1 cellular context compared by ENCODE assay signal in the genomic region with DNA sequence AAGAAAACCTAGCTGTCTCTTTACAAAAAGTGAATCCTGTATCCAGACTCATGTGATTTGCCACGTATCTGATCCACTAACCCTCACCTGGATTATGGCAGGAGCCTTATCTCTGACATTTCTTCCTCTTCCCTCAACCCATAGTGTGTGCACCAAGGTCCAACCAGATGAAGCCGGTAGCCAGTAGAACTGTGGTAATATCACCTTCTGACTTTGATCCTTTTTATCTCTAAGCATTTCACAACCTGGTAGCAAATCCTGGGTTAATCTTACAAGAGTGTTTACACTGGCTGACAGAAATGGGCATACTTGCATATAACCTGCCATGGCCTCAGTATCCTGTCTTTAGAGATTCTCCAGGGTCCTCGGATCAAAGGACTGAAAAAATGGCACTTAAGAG.
TF ChIP-seq lines count a peak whose summit lies in the region.

No MANE protein-coding gene starts in this region.

TF ChIP-seq in HepG2, 621 proteins besides CTCF, POLR2A, EP300 and RAD21:
- TF ChIP-seq GATAD2A (CRISPR knock-in tag; IDR thresholded peaks at IDR 0.05) (peak; percentile 45; the same call in 1 of the 2 replicates), IRX3 (CRISPR knock-in tag; IDR thresholded peaks at IDR 0.05; ENCODE audit: borderline replicate concordance, low read depth) (no peak), SRF (IDR thresholded peaks at IDR 0.05; ENCODE audit: low read depth, low read length) (peak; percentile 41; the same call in 1 of the 2 replicates), EHMT2 (IDR thresholded peaks at IDR 0.05; ENCODE audit: borderline replicate concordance, low read depth, low read length) (no peak), PHF5A (CRISPR knock-in tag; IDR thresholded peaks at IDR 0.05; ENCODE audit: low read depth, unreplicated experiment) (no peak), ARNTL (CRISPR knock-in tag; IDR thresholded peaks at IDR 0.05) (no peak), TCF7 (IDR thresholded peaks at IDR 0.05; ENCODE audit: low read depth) (0 out of 2 replicates have a peak, but pooled peaks have one; percentile 33), THAP11 (CRISPR knock-in tag; IDR thresholded peaks at IDR 0.05) (peak; percentile 54; the same call in 1 of the 2 replicates), ZMAT5 (CRISPR knock-in tag; IDR thresholded peaks at IDR 0.05; ENCODE audit: borderline replicate concordance, low read depth) (no peak), FOXA1 (IDR thresholded peaks at IDR 0.05) (no peak), FOXA1 (CRISPR knock-in tag; IDR thresholded peaks at IDR 0.05) (0 out of 2 replicates have a peak, but pooled peaks have one; percentile 40), CEBPG (CRISPR knock-in tag; IDR thresholded peaks at IDR 0.05) (0 out of 2 replicates have a peak, but pooled peaks have one; percentile 13), NRL (CRISPR knock-in tag; IDR thresholded peaks at IDR 0.05; ENCODE audit: borderline replicate concordance) (no peak), HNF4A (CRISPR knock-in tag; IDR thresholded peaks at IDR 0.05) (peak; percentile 54; the same call in 1 of the 2 replicates), SNAI1 (CRISPR knock-in tag; IDR thresholded peaks at IDR 0.05; ENCODE audit: borderline replicate concordance) (no peak), XBP1 (CRISPR knock-in tag; IDR thresholded peaks at IDR 0.05) (no peak), ERF (CRISPR knock-in tag; IDR thresholded peaks at IDR 0.05) (no peak), SAP130 (CRISPR knock-in tag; IDR thresholded peaks at IDR 0.05; ENCODE audit: low read depth) (peak; percentile 40; the same call in 1 of the 2 replicates), HMGA1 (CRISPR knock-in tag; conservative IDR thresholded peaks at IDR 0.05) (no peak), HNRNPH1 (optimal IDR thresholded peaks at IDR 0.05; ENCODE audit: low read depth, low read length) (no peak)
- TF ChIP-seq, protein P1, sequence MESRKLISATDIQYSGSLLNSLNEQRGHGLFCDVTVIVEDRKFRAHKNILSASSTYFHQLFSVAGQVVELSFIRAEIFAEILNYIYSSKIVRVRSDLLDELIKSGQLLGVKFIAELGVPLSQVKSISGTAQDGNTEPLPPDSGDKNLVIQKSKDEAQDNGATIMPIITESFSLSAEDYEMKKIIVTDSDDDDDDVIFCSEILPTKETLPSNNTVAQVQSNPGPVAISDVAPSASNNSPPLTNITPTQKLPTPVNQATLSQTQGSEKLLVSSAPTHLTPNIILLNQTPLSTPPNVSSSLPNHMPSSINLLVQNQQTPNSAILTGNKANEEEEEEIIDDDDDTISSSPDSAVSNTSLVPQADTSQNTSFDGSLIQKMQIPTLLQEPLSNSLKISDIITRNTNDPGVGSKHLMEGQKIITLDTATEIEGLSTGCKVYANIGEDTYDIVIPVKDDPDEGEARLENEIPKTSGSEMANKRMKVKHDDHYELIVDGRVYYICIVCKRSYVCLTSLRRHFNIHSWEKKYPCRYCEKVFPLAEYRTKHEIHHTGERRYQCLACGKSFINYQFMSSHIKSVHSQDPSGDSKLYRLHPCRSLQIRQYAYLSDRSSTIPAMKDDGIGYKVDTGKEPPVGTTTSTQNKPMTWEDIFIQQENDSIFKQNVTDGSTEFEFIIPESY (CRISPR knock-in tag; IDR thresholded peaks at IDR 0.05), result no peak
- TF ChIP-seq, protein P2, sequence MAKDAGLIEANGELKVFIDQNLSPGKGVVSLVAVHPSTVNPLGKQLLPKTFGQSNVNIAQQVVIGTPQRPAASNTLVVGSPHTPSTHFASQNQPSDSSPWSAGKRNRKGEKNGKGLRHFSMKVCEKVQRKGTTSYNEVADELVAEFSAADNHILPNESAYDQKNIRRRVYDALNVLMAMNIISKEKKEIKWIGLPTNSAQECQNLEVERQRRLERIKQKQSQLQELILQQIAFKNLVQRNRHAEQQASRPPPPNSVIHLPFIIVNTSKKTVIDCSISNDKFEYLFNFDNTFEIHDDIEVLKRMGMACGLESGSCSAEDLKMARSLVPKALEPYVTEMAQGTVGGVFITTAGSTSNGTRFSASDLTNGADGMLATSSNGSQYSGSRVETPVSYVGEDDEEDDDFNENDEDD (CRISPR knock-in tag; IDR thresholded peaks at IDR 0.05; ENCODE audit: borderline replicate concordance), result no peak
- TF ChIP-seq, protein P3, sequence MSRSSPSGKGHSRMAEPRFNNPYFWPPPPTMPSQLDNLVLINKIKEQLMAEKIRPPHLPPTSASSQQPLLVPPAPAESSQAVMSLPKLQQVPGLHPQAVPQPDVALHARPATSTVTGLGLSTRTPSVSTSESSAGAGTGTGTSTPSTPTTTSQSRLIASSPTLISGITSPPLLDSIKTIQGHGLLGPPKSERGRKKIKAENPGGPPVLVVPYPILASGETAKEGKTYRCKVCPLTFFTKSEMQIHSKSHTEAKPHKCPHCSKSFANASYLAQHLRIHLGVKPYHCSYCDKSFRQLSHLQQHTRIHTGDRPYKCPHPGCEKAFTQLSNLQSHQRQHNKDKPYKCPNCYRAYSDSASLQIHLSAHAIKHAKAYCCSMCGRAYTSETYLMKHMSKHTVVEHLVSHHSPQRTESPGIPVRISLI (CRISPR knock-in tag; IDR thresholded peaks at IDR 0.05; ENCODE audit: borderline replicate concordance), result no peak
